In the genomic region with DNA sequence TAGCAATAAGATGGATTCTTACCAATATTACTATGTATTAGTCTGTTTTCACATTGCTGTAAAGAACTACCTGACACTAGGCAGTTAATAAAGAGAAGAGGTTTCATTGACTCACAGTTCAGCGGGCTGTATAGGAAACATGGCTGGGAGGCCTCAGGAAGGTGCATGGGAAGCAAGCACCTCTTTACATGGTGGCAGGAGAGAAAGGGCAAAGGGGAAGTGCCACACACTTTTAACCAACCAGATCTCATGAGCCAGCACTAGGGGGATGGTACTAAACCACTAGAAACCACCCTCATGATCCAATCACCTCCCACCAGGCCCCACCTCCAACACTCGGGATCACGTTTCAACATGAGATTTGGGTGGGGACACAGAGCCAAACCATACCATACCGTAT, we compare ENCODE assay signal across 1 cellular context.
TF ChIP-seq lines count a peak whose summit lies in the region.

No MANE protein-coding gene starts in this region.

TF ChIP-seq in SK-N-SH, 30 proteins besides CTCF, POLR2A, EP300 and RAD21 (continued from another document):
- TF ChIP-seq, protein P1, sequence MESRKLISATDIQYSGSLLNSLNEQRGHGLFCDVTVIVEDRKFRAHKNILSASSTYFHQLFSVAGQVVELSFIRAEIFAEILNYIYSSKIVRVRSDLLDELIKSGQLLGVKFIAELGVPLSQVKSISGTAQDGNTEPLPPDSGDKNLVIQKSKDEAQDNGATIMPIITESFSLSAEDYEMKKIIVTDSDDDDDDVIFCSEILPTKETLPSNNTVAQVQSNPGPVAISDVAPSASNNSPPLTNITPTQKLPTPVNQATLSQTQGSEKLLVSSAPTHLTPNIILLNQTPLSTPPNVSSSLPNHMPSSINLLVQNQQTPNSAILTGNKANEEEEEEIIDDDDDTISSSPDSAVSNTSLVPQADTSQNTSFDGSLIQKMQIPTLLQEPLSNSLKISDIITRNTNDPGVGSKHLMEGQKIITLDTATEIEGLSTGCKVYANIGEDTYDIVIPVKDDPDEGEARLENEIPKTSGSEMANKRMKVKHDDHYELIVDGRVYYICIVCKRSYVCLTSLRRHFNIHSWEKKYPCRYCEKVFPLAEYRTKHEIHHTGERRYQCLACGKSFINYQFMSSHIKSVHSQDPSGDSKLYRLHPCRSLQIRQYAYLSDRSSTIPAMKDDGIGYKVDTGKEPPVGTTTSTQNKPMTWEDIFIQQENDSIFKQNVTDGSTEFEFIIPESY (IDR thresholded peaks at IDR 0.05; ENCODE audit: borderline replicate concordance, low read depth): no peak
